Comparison of ENCODE assay signal across 17 cellular contexts in genomic region chr5:96093890-96094381, GRCh38.
DNase-seq lines count a peak whose midpoint lies in the region; ATAC-seq, FAIRE-seq and TF ChIP-seq lines count a peak whose summit lies in the region.
"Had no signal": no experiment of that assay in that cellular context is flagged by ENCODE, and none has a peak within 500 bp of the region (broad histone marks: within the 10 kb centered on the region; RNA-seq: fewer than 3 reads in every experiment).

No MANE protein-coding gene starts in this region.

- WGBS in esophagus squamous epithelium, 2 donors = 33 to 48% methylated on average over 1 of the region's 1 CpG
- WGBS in pancreas, 2 donors = 3 to 14% methylated on average over 1 of the region's 1 CpG
- 67 to 79% methylated on average over 1 of the region's 1 CpG for WGBS in testis, 2 donors

- peaks cover 5% of the 10 kb centered on the region; the same call in 1 of the 2 replicates for H3K36me3 ChIP-seq in PC-9 (ENCODE audit: low read depth)
- no peaks in the 10 kb centered on the region for H3K36me3 ChIP-seq in esophagus squamous epithelium
- H3K36me3 ChIP-seq in pancreas = no peaks in the 10 kb centered on the region
- H3K36me3 ChIP-seq in testis (ENCODE audit: low read depth, missing control alignments) = no peaks in the 10 kb centered on the region
- H3K36me3 ChIP-seq: BLaER1 treated with 17β-estradiol and CSF1 and Interleukin-3, amounts not matched to agents 10 nM and 100 nM had no signal

- H3F3A ChIP-seq in PC-9 (ENCODE audit: insufficient read depth, low read depth) = peaks cover 33% of the 10 kb centered on the region

- H3K79me2 ChIP-seq in PC-9 (ENCODE audit: low read depth) = no peaks in the 10 kb centered on the region
- H3K79me2 ChIP-seq: hepatocyte had no signal

- POLR2A ChIA-PET in PC-9 (lab: Charles Lee; ENCODE audit: unreplicated experiment) = interaction anchor here (0.7 kb wide), 1 partner anchor 211 kb away, joined by 11 read pairs; no protein-coding TSS in a partner anchor

- H3K9me2 ChIP-seq in PC-9 (ENCODE audit: insufficient read depth) = no peaks in the 10 kb centered on the region

- peak overlapping the region; percentile 88 for H3K27ac ChIP-seq in PC-9
- peak overlapping the region; percentile 57 to 84 (median 74) for H3K27ac ChIP-seq in esophagus squamous epithelium
- H3K27ac ChIP-seq in pancreas = peak overlapping the region; percentile 22 to 89 (median 56)
- H3K27ac ChIP-seq in testis = no peak overlapping the region
- H3K27ac ChIP-seq: BLaER1 treated with 17β-estradiol and CSF1 and Interleukin-3, amounts not matched to agents 10 nM and 100 nM; hepatocyte had no signal

- TF ChIP-seq POLR2A in esophagus squamous epithelium (IDR thresholded peaks at IDR 0.05) = no peak
- TF ChIP-seq POLR2A in testis (IDR thresholded peaks at IDR 0.05) = no peak

- H3K4me3 ChIP-seq in PC-9 = no peak overlapping the region
- H3K4me3 ChIP-seq in esophagus squamous epithelium = no peak overlapping the region
- H3K4me3 ChIP-seq in pancreas = no peak overlapping the region
- no peak overlapping the region for H3K4me3 ChIP-seq in testis
- H3K4me3 ChIP-seq: BLaER1 treated with 17β-estradiol and CSF1 and Interleukin-3, amounts not matched to agents 10 nM and 100 nM; hepatocyte had no signal

- peaks cover 36% of the 10 kb centered on the region for H3K4me1 ChIP-seq in PC-9 (replicated peaks; ENCODE audit: insufficient read depth)
- peaks cover 17 to 48% (median 18%) of the 10 kb centered on the region in 3 donors for H3K4me1 ChIP-seq in esophagus squamous epithelium
- H3K4me1 ChIP-seq in pancreas = peaks cover 11 to 23% (median 21%) of the 10 kb centered on the region in 3 donors
- no peaks in the 10 kb centered on the region for H3K4me1 ChIP-seq in testis

- H3K27me3 ChIP-seq in PC-9 (ENCODE audit: insufficient read depth, low read depth) (no peaks in the 10 kb centered on the region), esophagus squamous epithelium (no peaks in the 10 kb centered on the region), pancreas (no peaks in the 10 kb centered on the region), testis (no peaks in the 10 kb centered on the region)
- H3K27me3 ChIP-seq: BLaER1 treated with 17β-estradiol and CSF1 and Interleukin-3, amounts not matched to agents 10 nM and 100 nM; hepatocyte had no signal

- H2AFZ ChIP-seq in PC-9 = no peak overlapping the region
- H2AFZ ChIP-seq: hepatocyte had no signal

- intact Hi-C loops in PC-9 (cut with micrococcal nuclease; ENCODE audit: unreplicated experiment) (loop anchor here (1.0 to 5.0 kb wide), 4 partner anchors 133 to 242 kb away; partner anchors contain the start of gene ELL2), esophagus squamous epithelium (cut with DNase I) (no loop called here), pancreas (cut with DNase I) (no loop called here), testis (cut with DNase I; ENCODE audit: low total_unique reads) (no loop called here)

- peak overlapping the region; percentile 53 for H3K4me2 ChIP-seq in PC-9
- H3K4me2 ChIP-seq: hepatocyte had no signal

- peaks cover 5% of the 10 kb centered on the region; the same call in 1 of the 2 replicates for H3K9me3 ChIP-seq in PC-9 (ENCODE audit: insufficient read depth, low read depth)
- H3K9me3 ChIP-seq in esophagus squamous epithelium = no peaks in the 10 kb centered on the region
- H3K9me3 ChIP-seq in pancreas = no peaks in the 10 kb centered on the region
- H3K9me3 ChIP-seq in testis = no peaks in the 10 kb centered on the region

- TF ChIP-seq CTCF in PC-9 (conservative IDR thresholded peaks at IDR 0.05) (no peak), esophagus squamous epithelium (IDR thresholded peaks at IDR 0.05) (no peak), pancreas (IDR thresholded peaks at IDR 0.05) (no peak), testis (IDR thresholded peaks at IDR 0.05) (no peak)

- CTCF ChIA-PET in PC-9 (lab: Charles Lee) = no interaction called here

- no peak for FAIRE-seq in pancreas (lab: Jason Lieb, UNC)

- no peaks in the 10 kb centered on the region for H4K20me1 ChIP-seq in PC-9 (ENCODE audit: insufficient read depth)
- H4K20me1 ChIP-seq: BLaER1 treated with 17β-estradiol and CSF1 and Interleukin-3, amounts not matched to agents 10 nM and 100 nM had no signal

- peak; percentile 43 for DNase-seq in EH (ENCODE audit: low read depth)
- DNase-seq in PC-9 = peak; percentile 21 to 97
- no peak for DNase-seq in esophagus squamous epithelium (lab: John Stamatoyannopoulos, UW)
- peak in 3 of 6 donors; percentile 25 to 28 (median 26) for DNase-seq in pancreas
- DNase-seq in activated CD4-positive, alpha-beta T cell treated with anti-CD3 and anti-CD28 coated beads, Interleukin-2, amount 50 U/mL, for 4 hours = no peak
- DNase-seq in retina = no peak
- no peak for DNase-seq in NCI-H2171 treated with DMSO at 0.1 percent for 48 hours (lab: John Stamatoyannopoulos, UW)
- DNase-seq in testis = no peak
- DNase-seq: activated CD4-positive, alpha-beta T cell treated with anti-CD3 and anti-CD28 coated beads for 1 hour; activated T-cell treated with anti-CD3 and anti-CD28 coated beads, Interleukin-2, amount 50 U/mL, for 1 hour; aorta; effector CD8-positive, alpha-beta T cell; KBM-7; NCI-H2081; stimulated activated naive CD8-positive, alpha-beta T cell treated with anti-CD3 and anti-CD28 coated beads, Interleukin-15, amount 100 ng/mL, for 72 hours had no signal

- BruUV-seq in PC-9 (replicated peaks; lab: Mats Ljungman, UMichigan) = no TSS peak

- ATAC-seq in pancreas = peak; percentile 87 to 94 (median 90)
- ATAC-seq: stimulated activated naive CD8-positive, alpha-beta T cell treated with anti-CD3 and anti-CD28 coated beads, Interleukin-15, amount 100 ng/mL, for 72 hours had no signal

Comparison
In these comparisons a context has a peak if more than half of its experiments do, and no peak if none do; other contexts are left out.
1. DNase-seq: peak in EH (single experiment) and PC-9 (2 of 2); none in esophagus squamous epithelium (single experiment), activated CD4-positive, alpha-beta T cell treated with anti-CD3 and anti-CD28 coated beads, Interleukin-2, amount 50 U/mL, for 4 hours (0 of 2), retina (single experiment), NCI-H2171 treated with DMSO at 0.1 percent for 48 hours (single experiment) and testis (single experiment).
2. H3K27ac ChIP-seq: peak in PC-9 (single experiment), esophagus squamous epithelium (4 of 4) and pancreas (4 of 4); none in testis (0 of 2).